ENCODE assay signal across 8 cellular contexts in genomic region chr21:34845521-34846213, GRCh38.
DNase-seq lines count a peak whose midpoint lies in the region; ATAC-seq and TF ChIP-seq lines count a peak whose summit lies in the region.

No MANE protein-coding gene starts in this region.

- WGBS in aorta, 2 donors: 11 to 22% methylated on average over 6 of the region's 6 CpGs

- peak; percentile 89 for ATAC-seq in HG02840 (IDR thresholded peaks at IDR 0.05; ENCODE audit: low FRiP score, unreplicated experiment)
- peak; percentile 80 for ATAC-seq in left lung
- peak; percentile 64 for ATAC-seq in aorta (ENCODE audit: low FRiP score)

- H3K9me3 ChIP-seq in left lung: no peaks in the 10 kb centered on the region
- H3K9me3 ChIP-seq in aorta (ENCODE audit: control insufficient read depth, low read length): no peaks in the 10 kb centered on the region

- H3K4me3 ChIP-seq in left lung: no peak overlapping the region
- no peak overlapping the region for H3K4me3 ChIP-seq in aorta (ENCODE audit: low read length in 2 of 2)

- H3K4me1 ChIP-seq in left lung (peaks cover 29 to 79% of the 10 kb centered on the region in 2 donors), aorta (ENCODE audit: control insufficient read depth in 1 of 2, insufficient read depth in 2 of 2, low read length in 2 of 2) (peaks cover 0 to 8% of the 10 kb centered on the region in 2 donors)

- H3K27me3 ChIP-seq in left lung (no peaks in the 10 kb centered on the region), aorta (ENCODE audit: control insufficient read depth in 1 of 2, insufficient read depth in 2 of 2, low read length in 1 of 2) (no peaks in the 10 kb centered on the region)

- no peak for TF ChIP-seq CTCF in left lung (IDR thresholded peaks at IDR 0.05)

- peak; percentile 12 for DNase-seq in activated T-cell treated with anti-CD3 and anti-CD28 coated beads for 24 hours (ENCODE audit: low read depth)
- DNase-seq in activated T-cell treated with anti-CD3 and anti-CD28 coated beads for 4 hours: no peak
- peak; percentile 58 for DNase-seq in NCI-H69 (lab: John Stamatoyannopoulos, UW)
- peak; percentile 41 for DNase-seq in amniotic stem cell (lab: John Stamatoyannopoulos, UW)
- peak in 1 of 2 donors; percentile 72 for DNase-seq in left lung
- DNase-seq in aorta: no peak
- DNase-seq in hypothalamus (lab: John Stamatoyannopoulos, UW): no peak

- intact Hi-C loops in left lung (cut with DNase I) (no loop called here), aorta (cut with DNase I) (no loop called here)

- H3K36me3 ChIP-seq in left lung: peaks cover 5 to 63% of the 10 kb centered on the region in 2 donors
- no peaks in the 10 kb centered on the region for H3K36me3 ChIP-seq in aorta (ENCODE audit: control insufficient read depth in 1 of 2, insufficient read depth in 2 of 2, low read length in 1 of 2)

- H3K27ac ChIP-seq in left lung (peak overlapping the region; percentile 66 to 75), aorta (ENCODE audit: low read depth in 1 of 2, low read length in 2 of 2) (no peak overlapping the region)

Comparison
In these comparisons a context has a peak if more than half of its experiments do, and no peak if none do; other contexts are left out.
1. DNase-seq: peak in activated T-cell treated with anti-CD3 and anti-CD28 coated beads for 24 hours (single experiment), NCI-H69 (single experiment) and amniotic stem cell (single experiment); none in activated T-cell treated with anti-CD3 and anti-CD28 coated beads for 4 hours (single experiment), aorta (0 of 2) and hypothalamus (0 of 51).
2. H3K27ac ChIP-seq: peak in left lung (2 of 2); none in aorta (0 of 2).
3. Peak in every context shown above with its lines, with median percentiles within 50 percentile points of each other: ATAC-seq.